10 cellular contexts compared by ENCODE assay signal in the genomic region with DNA sequence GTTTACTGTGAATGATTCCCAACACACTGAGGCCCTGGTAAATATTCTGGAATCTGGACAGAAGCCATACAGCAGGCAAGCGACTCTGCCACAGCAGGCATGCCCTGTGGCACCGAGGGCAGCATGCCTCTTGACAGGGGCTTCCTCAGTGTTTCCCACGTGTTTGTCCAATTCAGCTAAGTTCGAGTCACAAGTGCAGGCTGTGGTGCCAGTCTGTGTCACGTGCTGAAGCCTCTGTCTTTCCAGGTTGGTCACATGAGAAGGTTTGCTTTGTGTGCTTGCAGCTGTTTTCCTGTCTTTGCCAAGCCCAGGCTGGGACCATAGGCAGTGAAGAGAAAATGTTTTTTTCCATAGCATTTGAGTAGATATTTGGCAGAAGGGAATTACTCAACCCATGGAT. TPM values are rescaled to one million over a fixed set of nuclear protein-coding genes. Genes with fewer than 3 reads are reported as not detected.
A peak's percentile ranks its signal among the peaks of the same experiment; 100 is the strongest.
DNase-seq lines count a peak whose midpoint lies in the region; ATAC-seq, FAIRE-seq and TF ChIP-seq lines count a peak whose summit lies in the region.
"Had no signal": no experiment of that assay in that cellular context is flagged by ENCODE, and none has a peak within 500 bp of the region (broad histone marks: within the 10 kb centered on the region; RNA-seq: fewer than 3 reads in every experiment).

No MANE protein-coding gene starts in this region.

- no peak for DNase-seq in GM19239 (ENCODE audit: insufficient read length, low spot score)
- peak; percentile 73 for DNase-seq in RPMI8226
- peak in 47 of 51 donors; percentile 16 to 80 (median 55) for DNase-seq in hypothalamus (lab: John Stamatoyannopoulos, UW)
- peak; percentile 83 to 94 for DNase-seq in gastrocnemius medialis
- no peak for DNase-seq in osteoblast (ENCODE audit: insufficient read length, low spot score, missing footprints)
- DNase-seq in HuH-7 (ENCODE audit: low spot score), result no peak
- DNase-seq: activated CD4-positive, alpha-beta T cell treated with anti-CD3 and anti-CD28 coated beads, Interleukin-2, amount 10 ng/mL, durations not matched to agents 7 days and 5 days; NCI-H187 had no signal

- no peaks in the 10 kb centered on the region for H4K20me1 ChIP-seq in osteoblast (ENCODE audit: insufficient read depth, low read length)

- intact Hi-C loops in gastrocnemius medialis (cut with DNase I; ENCODE audit: low total_unique reads), result loop anchor here (5.0 kb wide), 2 partner anchors 69 to 181 kb away; no protein-coding TSS in a partner anchor

- no peak overlapping the region for H3K4me2 ChIP-seq in osteoblast (ENCODE audit: insufficient read depth, low read length)

- H3K79me2 ChIP-seq in osteoblast (ENCODE audit: insufficient read depth, low read length), result no peaks in the 10 kb centered on the region

- TF ChIP-seq POLR2A in gastrocnemius medialis (IDR thresholded peaks at IDR 0.05), result peak in 1 of 2 donors; percentile 38

- H3K9me3 ChIP-seq in gastrocnemius medialis, result no peaks in the 10 kb centered on the region
- H3K9me3 ChIP-seq in osteoblast (ENCODE audit: low read depth, low read length), result no peaks in the 10 kb centered on the region

- no peaks in the 10 kb centered on the region for H3K27me3 ChIP-seq in gastrocnemius medialis
- H3K27me3 ChIP-seq in osteoblast (ENCODE audit: insufficient read depth, low read length), result peaks cover 25% of the 10 kb centered on the region

- in situ Hi-C loops in gastrocnemius medialis (cut with MboI; ENCODE audit: low sequenced_read_pairs in 4 of 4), result no loop called here

- H2AFZ ChIP-seq in osteoblast (ENCODE audit: low read length), result no peak overlapping the region

- H3K4me1 ChIP-seq in gastrocnemius medialis, result peaks cover 31 to 36% of the 10 kb centered on the region in 2 donors
- peaks cover 14% of the 10 kb centered on the region for H3K4me1 ChIP-seq in osteoblast (ENCODE audit: insufficient read depth, low read length)

- peak; percentile 55 to 61 for ATAC-seq in gastrocnemius medialis
- ATAC-seq in HG02884 (IDR thresholded peaks at IDR 0.05; ENCODE audit: unreplicated experiment), result no peak
- no peak for ATAC-seq in HG02938 (IDR thresholded peaks at IDR 0.05; ENCODE audit: unreplicated experiment)

- peak; percentile 86 for FAIRE-seq in GM19239 (lab: Jason Lieb, UNC)

- peak overlapping the region; percentile 84 to 95 (median 94) for H3K27ac ChIP-seq in gastrocnemius medialis
- no peak overlapping the region for H3K27ac ChIP-seq in osteoblast (ENCODE audit: low read depth, low read length)

- H3K4me3 ChIP-seq in gastrocnemius medialis, result peak overlapping the region in 2 of 4 donors; percentile 7 to 85
- no peak overlapping the region for H3K4me3 ChIP-seq in osteoblast (ENCODE audit: insufficient read depth, low read length)

- TF ChIP-seq CTCF in gastrocnemius medialis (IDR thresholded peaks at IDR 0.05 in 4 of 5, conservative IDR thresholded peaks at IDR 0.05 in 1 of 5), result no peak
- TF ChIP-seq CTCF in osteoblast (IDR thresholded peaks at IDR 0.05; ENCODE audit: extremely low read depth, low read depth, low read length), result no peak

- no peaks in the 10 kb centered on the region for H3K36me3 ChIP-seq in gastrocnemius medialis
- H3K36me3 ChIP-seq in osteoblast (ENCODE audit: insufficient read depth, low read length), result no peaks in the 10 kb centered on the region

RNA-seq across cellular contexts. Expression of gene PPFIBP2, which starts 2.4 kb away (rescaled TPM):
- total RNA-seq in gastrocnemius medialis (10 to 100 TPM; 10.5 to 33.5 (median 25.4) TPM), osteoblast (16.8 and 25.0 TPM in 2 replicates)

RNA-seq across cellular contexts. Expression of gene OLFML1, which starts 26.1 kb away (rescaled TPM):
- 1 to 10 TPM; 1.7 to 4.0 (median 2.4) TPM for total RNA-seq in gastrocnemius medialis
- 20.3 and 33.0 TPM in 2 replicates for total RNA-seq in osteoblast
- total RNA-seq: activated CD4-positive, alpha-beta T cell treated with anti-CD3 and anti-CD28 coated beads, Interleukin-2, amount 10 ng/mL, durations not matched to agents 7 days and 5 days had no signal

Comparison
In these comparisons a context has a peak if more than half of its experiments do, and no peak if none do; other contexts are left out.
1. DNase-seq: peak in RPMI8226 (single experiment), hypothalamus (47 of 51) and gastrocnemius medialis (2 of 2); none in GM19239 (single experiment), osteoblast (single experiment) and HuH-7 (single experiment).
2. ATAC-seq: peak in gastrocnemius medialis (2 of 2); none in HG02884 (single experiment) and HG02938 (single experiment).